ENCODE assay signal across 20 cellular contexts in genomic region chr3:182723596-182723995, GRCh38.
DNase-seq lines count a peak whose midpoint lies in the region; ATAC-seq, FAIRE-seq and TF ChIP-seq lines count a peak whose summit lies in the region.
"Had no signal": no experiment of that assay in that cellular context is flagged by ENCODE, and none has a peak within 500 bp of the region (broad histone marks: within the 10 kb centered on the region; RNA-seq: fewer than 3 reads in every experiment).

No MANE protein-coding gene starts in this region.

- POLR2A ChIA-PET in IMR-90 (lab: Charles Lee; ENCODE audit: unreplicated experiment): no interaction called here

- no peak overlapping the region for H2AK9ac ChIP-seq in IMR-90 (replicated peaks; ENCODE audit: low read depth, low read length, poor library complexity)

- no peak overlapping the region for H4K5ac ChIP-seq in IMR-90 (ENCODE audit: low read depth, low read length)

- BruUV-seq in IMR-90 (replicated peaks; lab: Mats Ljungman, UMichigan): no TSS peak

- H3K4me3 ChIP-seq in IMR-90 (ENCODE audit: insufficient read depth, low read depth, low read length) (no peak overlapping the region), lower lobe of right lung (no peak overlapping the region), small intestine (ENCODE audit: low read depth in 1 of 2, low read length in 2 of 2) (no peak overlapping the region), psoas muscle (no peak overlapping the region)

- no peak for ATAC-seq in IMR-90 (ENCODE audit: low read depth)
- peak; percentile 97 for ATAC-seq in left lobe of liver
- peak; percentile 11 to 74 for ATAC-seq in lower lobe of right lung
- no peak for ATAC-seq in stimulated activated effector memory CD8-positive, alpha-beta T cell treated with anti-CD3 and anti-CD28 coated beads, Interleukin-12 subunit alpha, Interleukin-12 subunit beta, amount 100 ng/mL, for 72 hours
- no peak for ATAC-seq in psoas muscle
- ATAC-seq: HCT116 had no signal

- H3K36me3 Mint-ChIP-seq in stimulated activated effector memory CD8-positive, alpha-beta T cell treated with anti-CD3 and anti-CD28 coated beads, Interleukin-12 subunit alpha, Interleukin-12 subunit beta, amount 100 ng/mL, for 72 hours: no peaks in the 10 kb centered on the region
- H3K36me3 Mint-ChIP-seq: IgD-negative memory B cell had no signal

- H4K8ac ChIP-seq in IMR-90 (ENCODE audit: low read depth in 2 of 2, low read length in 2 of 2): no peak overlapping the region

- H2BK5ac ChIP-seq in IMR-90 (ENCODE audit: low read depth, low read length, poor library complexity, severe bottlenecking): no peak overlapping the region

- H3K27ac Mint-ChIP-seq in stimulated activated effector memory CD8-positive, alpha-beta T cell treated with anti-CD3 and anti-CD28 coated beads, Interleukin-12 subunit alpha, Interleukin-12 subunit beta, amount 100 ng/mL, for 72 hours: no peak overlapping the region
- H3K27ac Mint-ChIP-seq: B cell; CD4-positive, alpha-beta T cell had no signal

- no peak overlapping the region for H3K14ac ChIP-seq in IMR-90 (replicated peaks; ENCODE audit: low read depth, low read length)

- H3K4me3 Mint-ChIP-seq in stimulated activated effector memory CD8-positive, alpha-beta T cell treated with anti-CD3 and anti-CD28 coated beads, Interleukin-12 subunit alpha, Interleukin-12 subunit beta, amount 100 ng/mL, for 72 hours: no peak overlapping the region
- H3K4me3 Mint-ChIP-seq: B cell; CD4-positive, alpha-beta T cell had no signal

- H3K27me3 ChIP-seq in IMR-90 (ENCODE audit: control insufficient read depth, insufficient read depth, low read length): peaks cover 8% of the 10 kb centered on the region; the same call in 1 of the 2 replicates
- H3K27me3 ChIP-seq in lower lobe of right lung (ENCODE audit: low read depth): no peaks in the 10 kb centered on the region
- H3K27me3 ChIP-seq in small intestine (ENCODE audit: control insufficient read depth in 2 of 2, insufficient read depth in 2 of 2, low read length in 2 of 2): no peaks in the 10 kb centered on the region
- H3K27me3 ChIP-seq in psoas muscle (ENCODE audit: insufficient read depth in 3 of 3, low read length in 2 of 3): no peaks in the 10 kb centered on the region

- H3K4ac ChIP-seq in IMR-90 (ENCODE audit: low read depth, low read length): no peak overlapping the region

- H2BK15ac ChIP-seq in IMR-90 (ENCODE audit: low read depth, low read length): no peak overlapping the region

- in situ Hi-C loops in IMR-90 (cut with MboI; ENCODE audit: low sequenced_read_pairs): loop anchor here (25.0 kb wide), 1 partner anchor 664 kb away; no protein-coding TSS in a partner anchor

- CTCF ChIA-PET in IMR-90 (lab: Yijun Ruan, JAX): interaction anchor here (0.6 kb wide), 1 partner anchor 202 kb away, joined by 3 read pairs; no protein-coding TSS in a partner anchor

- TF ChIP-seq CTCF in IMR-90 (conservative IDR thresholded peaks at IDR 0.05; ENCODE audit: low read depth, low read length) (no peak), lower lobe of right lung (IDR thresholded peaks at IDR 0.05) (no peak), psoas muscle (IDR thresholded peaks at IDR 0.05) (no peak)

- no peak overlapping the region for H4K91ac ChIP-seq in IMR-90 (ENCODE audit: insufficient read depth, low read depth, low read length)

- no peaks in the 10 kb centered on the region for H3K4me1 ChIP-seq in IMR-90 (ENCODE audit: control insufficient read depth, insufficient read depth, low read length)
- peaks cover 4% of the 10 kb centered on the region for H3K4me1 ChIP-seq in lower lobe of right lung
- no peaks in the 10 kb centered on the region for H3K4me1 ChIP-seq in small intestine (ENCODE audit: control insufficient read depth in 2 of 2, insufficient read depth in 1 of 2, low read depth in 1 of 2, low read length in 1 of 2)
- no peaks in the 10 kb centered on the region for H3K4me1 ChIP-seq in psoas muscle

- no peak overlapping the region for H2BK20ac ChIP-seq in IMR-90 (ENCODE audit: low read depth, low read length)

- H3K9me1 ChIP-seq in IMR-90 (ENCODE audit: insufficient read depth, low read length): no peaks in the 10 kb centered on the region

- no peak overlapping the region for H3K4me2 ChIP-seq in IMR-90 (ENCODE audit: low read depth, low read length)

- no CpG with 5 or more reads among the region's 4 CpGs for WGBS in IMR-90 (ENCODE audit: extremely low coverage in 2 of 2, insufficient read length in 1 of 2), 2 experiments
- 16 to 64% (median 47%) methylated on average over 4 of the region's 4 CpGs for WGBS in small intestine, 3 donors
- 94 to 96% (median 95%) methylated on average over 4 of the region's 4 CpGs for WGBS in psoas muscle, 3 donors

- intact Hi-C loops in IMR-90 (cut with micrococcal nuclease) (no loop called here), lower lobe of right lung (cut with DNase I) (no loop called here), psoas muscle (cut with DNase I) (no loop called here)

- H3K9me3 Mint-ChIP-seq in stimulated activated effector memory CD8-positive, alpha-beta T cell treated with anti-CD3 and anti-CD28 coated beads, Interleukin-12 subunit alpha, Interleukin-12 subunit beta, amount 100 ng/mL, for 72 hours: no peaks in the 10 kb centered on the region
- H3K9me3 Mint-ChIP-seq: CD4-positive, alpha-beta T cell; IgD-negative memory B cell had no signal

- no peaks in the 10 kb centered on the region for H4K20me1 ChIP-seq in IMR-90 (ENCODE audit: insufficient read depth, low read length)

- no peaks in the 10 kb centered on the region for H3K79me1 ChIP-seq in IMR-90 (ENCODE audit: low read depth in 1 of 2, low read length in 2 of 2)

- dilution Hi-C loops in IMR-90 (cut with HindIII; ENCODE audit: low sequenced_read_pairs, unreplicated experiment): no loop called here

- H3K36me3 ChIP-seq in IMR-90 (ENCODE audit: control insufficient read depth, insufficient read depth, low read length): no peaks in the 10 kb centered on the region
- no peaks in the 10 kb centered on the region for H3K36me3 ChIP-seq in lower lobe of right lung
- H3K36me3 ChIP-seq in small intestine (ENCODE audit: control insufficient read depth in 2 of 2, insufficient read depth in 2 of 2, low read length in 2 of 2): no peaks in the 10 kb centered on the region
- no peaks in the 10 kb centered on the region for H3K36me3 ChIP-seq in psoas muscle (ENCODE audit: insufficient read depth in 1 of 2, low read depth in 1 of 2)

- no peak for TF ChIP-seq RAD21 in IMR-90 (IDR thresholded peaks at IDR 0.05; ENCODE audit: low read length)

- H3K9ac ChIP-seq in IMR-90 (ENCODE audit: low read depth, low read length): no peak overlapping the region

- H2BK120ac ChIP-seq in IMR-90 (ENCODE audit: low read depth, low read length): no peak overlapping the region

- no peak overlapping the region for H3K18ac ChIP-seq in IMR-90 (ENCODE audit: low read depth, low read length)

- DNase-seq in IMR-90 (no peak), left lobe of liver (ENCODE audit: low spot score) (peak; percentile 67), lower lobe of right lung (no peak), small intestine (peak; percentile 51), dedifferentiated amniotic fluid mesenchymal stem cell (ENCODE audit: extremely low spot score) (no peak), NCI-H2196 (lab: John Stamatoyannopoulos, UW; ENCODE audit: unreplicated experiment) (no peak), psoas muscle (no peak)
- DNase-seq in stimulated activated effector memory CD8-positive, alpha-beta T cell treated with anti-CD3 and anti-CD28 coated beads, Interleukin-12 subunit alpha, Interleukin-12 subunit beta, amount 100 ng/mL, for 72 hours (ENCODE audit: low spot score in 2 of 2): no peak
- DNase-seq: C1 segment of cervical spinal cord; Calu3; CD4-positive, alpha-beta T cell; DMS79 had no signal

- H3K9me3 ChIP-seq in IMR-90 (ENCODE audit: control insufficient read depth, insufficient read depth, low read length) (no peaks in the 10 kb centered on the region), lower lobe of right lung (no peaks in the 10 kb centered on the region), small intestine (ENCODE audit: control insufficient read depth, low read depth) (no peaks in the 10 kb centered on the region), psoas muscle (no peaks in the 10 kb centered on the region)

- H3K23ac ChIP-seq in IMR-90 (ENCODE audit: low read depth, low read length): no peak overlapping the region

- no peak for FAIRE-seq in small intestine (lab: Jason Lieb, UNC)
- FAIRE-seq: A204.1, GM12891, GM19239, H54 had no signal

- no peak for TF ChIP-seq POLR2A in IMR-90 (IDR thresholded peaks at IDR 0.05; ENCODE audit: low read depth, low read length)

- no peaks in the 10 kb centered on the region for H3K4me1 Mint-ChIP-seq in stimulated activated effector memory CD8-positive, alpha-beta T cell treated with anti-CD3 and anti-CD28 coated beads, Interleukin-12 subunit alpha, Interleukin-12 subunit beta, amount 100 ng/mL, for 72 hours
- H3K4me1 Mint-ChIP-seq: B cell had no signal

- H3K56ac ChIP-seq in IMR-90 (ENCODE audit: extremely low read depth, insufficient read depth, low read length): no peak overlapping the region

- no peak overlapping the region for H2AFZ ChIP-seq in IMR-90 (replicated peaks; ENCODE audit: low read length, poor library complexity)

- no peak overlapping the region for H2AK5ac ChIP-seq in IMR-90 (ENCODE audit: low read depth, low read length)

- H3K27ac ChIP-seq in IMR-90 (ENCODE audit: insufficient read depth, low read length) (no peak overlapping the region), lower lobe of right lung (no peak overlapping the region), small intestine (ENCODE audit: low read depth in 1 of 2, low read length in 1 of 2) (no peak overlapping the region), psoas muscle (no peak overlapping the region)
- H3K27ac ChIP-seq: HL-60 had no signal

TF ChIP-seq in IMR-90, 13 proteins besides CTCF, POLR2A, EP300 and RAD21:
- TF ChIP-seq CHD1 (IDR thresholded peaks at IDR 0.05; ENCODE audit: low read depth, low read length) (no peak), RFX5 (IDR thresholded peaks at IDR 0.05; ENCODE audit: low read depth, low read length) (no peak), CEBPB (IDR thresholded peaks at IDR 0.05; ENCODE audit: low read depth, low read length) (peak; percentile 47)

Comparison
In these comparisons a context has a peak if more than half of its experiments do, and no peak if none do; other contexts are left out.
1. ATAC-seq: peak in left lobe of liver (single experiment) and lower lobe of right lung (2 of 2); none in IMR-90 (single experiment), stimulated activated effector memory CD8-positive, alpha-beta T cell treated with anti-CD3 and anti-CD28 coated beads, Interleukin-12 subunit alpha, Interleukin-12 subunit beta, amount 100 ng/mL, for 72 hours (single experiment) and psoas muscle (0 of 4).
2. DNase-seq: peak in left lobe of liver (single experiment) and small intestine (single experiment); none in IMR-90 (single experiment), lower lobe of right lung (single experiment), dedifferentiated amniotic fluid mesenchymal stem cell (single experiment), stimulated activated effector memory CD8-positive, alpha-beta T cell treated with anti-CD3 and anti-CD28 coated beads, Interleukin-12 subunit alpha, Interleukin-12 subunit beta, amount 100 ng/mL, for 72 hours (0 of 2), NCI-H2196 (single experiment) and psoas muscle (0 of 2).